Comparison of ENCODE assay signal across 1 cellular context in the genomic region with DNA sequence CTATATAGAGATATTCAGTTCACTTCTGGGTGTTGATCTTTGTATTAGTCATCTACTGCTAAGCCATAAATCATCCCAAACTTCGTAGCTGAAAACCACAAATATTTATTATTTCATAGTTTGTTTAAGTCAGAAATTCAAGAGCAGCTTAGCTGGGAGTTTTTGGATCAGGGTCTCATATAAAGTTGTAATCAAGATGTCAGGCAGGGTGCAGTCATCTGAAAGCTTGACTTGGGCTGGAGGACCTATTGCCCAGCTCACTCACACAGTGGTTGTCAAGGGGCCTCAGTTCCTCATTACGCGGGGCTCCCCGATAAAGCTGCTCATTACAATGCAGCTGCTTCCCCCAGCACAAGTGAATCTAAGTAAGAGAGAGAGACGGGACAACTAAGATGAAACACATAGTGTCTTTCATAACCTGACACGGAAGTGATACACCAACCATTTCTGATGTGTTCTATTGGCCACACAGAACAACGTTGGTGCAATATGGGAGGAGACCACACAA.
TF ChIP-seq lines count a peak whose summit lies in the region.

No MANE protein-coding gene starts in this region.

TF ChIP-seq in K562, 482 proteins besides CTCF, POLR2A, EP300 and RAD21 (continued from another document and continues in another):
- TF ChIP-seq, protein P1, sequence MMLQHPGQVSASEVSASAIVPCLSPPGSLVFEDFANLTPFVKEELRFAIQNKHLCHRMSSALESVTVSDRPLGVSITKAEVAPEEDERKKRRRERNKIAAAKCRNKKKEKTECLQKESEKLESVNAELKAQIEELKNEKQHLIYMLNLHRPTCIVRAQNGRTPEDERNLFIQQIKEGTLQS (IDR thresholded peaks at IDR 0.05): peak; percentile 68
- TF ChIP-seq, protein P1 (CRISPR knock-in tag; conservative IDR thresholded peaks at IDR 0.05): no peak
- TF ChIP-seq JUND (IDR thresholded peaks at IDR 0.05; ENCODE audit: borderline replicate concordance, low read depth, low read length) (peak; percentile 50; the same call in 1 of the 2 replicates), JUND (tag; IDR thresholded peaks at IDR 0.05; ENCODE audit: borderline replicate concordance, low read depth, low read length) (peak; percentile 41; the same call in 1 of the 3 replicates), MBD2 (IDR thresholded peaks at IDR 0.05; ENCODE audit: borderline replicate concordance, low read depth) (no peak), GABPB1 (CRISPR knock-in tag; IDR thresholded peaks at IDR 0.05) (peak; percentile 63; the same call in 1 of the 2 replicates), HDAC2 (IDR thresholded peaks at IDR 0.05) (0 out of 2 replicates have a peak, but pooled peaks have one; percentile 28), NFXL1 (CRISPR knock-in tag; IDR thresholded peaks at IDR 0.05) (no peak), DPF2 (IDR thresholded peaks at IDR 0.05) (0 out of 2 replicates have a peak, but pooled peaks have one; percentile 33), MEIS2 (IDR thresholded peaks at IDR 0.05; ENCODE audit: partially characterized antibody) (peak; percentile 91), L3MBTL2 (IDR thresholded peaks at IDR 0.05) (0 out of 2 replicates have a peak, but pooled peaks have one; percentile 23), TAF1 (IDR thresholded peaks at IDR 0.05; ENCODE audit: control insufficient read depth, extremely low read depth, insufficient read depth, low read length, severe bottlenecking) (no peak), ZFPM2 (CRISPR knock-in tag; IDR thresholded peaks at IDR 0.05) (no peak), CEBPG (CRISPR knock-in tag; IDR thresholded peaks at IDR 0.05) (peak; percentile 12; the same call in 1 of the 2 replicates), CEBPG (tag; conservative IDR thresholded peaks at IDR 0.05 in 1 of 2, IDR thresholded peaks at IDR 0.05 in 1 of 2) (0 out of 4 replicates have a peak, but pooled peaks of 1 of the 2 experiments have one; percentile 31), NR2C1 (IDR thresholded peaks at IDR 0.05) (peak; percentile 86), NR2C1 (tag; IDR thresholded peaks at IDR 0.05) (peak; percentile 80), ARID1B (IDR thresholded peaks at IDR 0.05) (peak; percentile 44; the same call in 1 of the 2 replicates), NR4A1 (CRISPR knock-in tag; IDR thresholded peaks at IDR 0.05) (no peak), NR4A1 (tag; IDR thresholded peaks at IDR 0.05) (0 out of 2 replicates have a peak, but pooled peaks have one; percentile 28), NR2C2 (CRISPR knock-in tag; IDR thresholded peaks at IDR 0.05) (peak; percentile 85; the same call in 1 of the 2 replicates), NR2C2 (tag; IDR thresholded peaks at IDR 0.05) (peak; percentile 76)
- TF ChIP-seq, protein P2, sequence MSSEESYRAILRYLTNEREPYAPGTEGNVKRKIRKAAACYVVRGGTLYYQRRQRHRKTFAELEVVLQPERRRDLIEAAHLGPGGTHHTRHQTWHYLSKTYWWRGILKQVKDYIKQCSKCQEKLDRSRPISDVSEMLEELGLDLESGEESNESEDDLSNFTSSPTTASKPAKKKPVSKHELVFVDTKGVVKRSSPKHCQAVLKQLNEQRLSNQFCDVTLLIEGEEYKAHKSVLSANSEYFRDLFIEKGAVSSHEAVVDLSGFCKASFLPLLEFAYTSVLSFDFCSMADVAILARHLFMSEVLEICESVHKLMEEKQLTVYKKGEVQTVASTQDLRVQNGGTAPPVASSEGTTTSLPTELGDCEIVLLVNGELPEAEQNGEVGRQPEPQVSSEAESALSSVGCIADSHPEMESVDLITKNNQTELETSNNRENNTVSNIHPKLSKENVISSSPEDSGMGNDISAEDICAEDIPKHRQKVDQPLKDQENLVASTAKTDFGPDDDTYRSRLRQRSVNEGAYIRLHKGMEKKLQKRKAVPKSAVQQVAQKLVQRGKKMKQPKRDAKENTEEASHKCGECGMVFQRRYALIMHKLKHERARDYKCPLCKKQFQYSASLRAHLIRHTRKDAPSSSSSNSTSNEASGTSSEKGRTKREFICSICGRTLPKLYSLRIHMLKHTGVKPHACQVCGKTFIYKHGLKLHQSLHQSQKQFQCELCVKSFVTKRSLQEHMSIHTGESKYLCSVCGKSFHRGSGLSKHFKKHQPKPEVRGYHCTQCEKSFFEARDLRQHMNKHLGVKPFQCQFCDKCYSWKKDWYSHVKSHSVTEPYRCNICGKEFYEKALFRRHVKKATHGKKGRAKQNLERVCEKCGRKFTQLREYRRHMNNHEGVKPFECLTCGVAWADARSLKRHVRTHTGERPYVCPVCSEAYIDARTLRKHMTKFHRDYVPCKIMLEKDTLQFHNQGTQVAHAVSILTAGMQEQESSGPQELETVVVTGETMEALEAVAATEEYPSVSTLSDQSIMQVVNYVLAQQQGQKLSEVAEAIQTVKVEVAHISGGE (CRISPR knock-in tag; IDR thresholded peaks at IDR 0.05): peak in 1 of 3 experiments; percentile 78; a peak in 2 of 6 replicates
- TF ChIP-seq, protein P3, sequence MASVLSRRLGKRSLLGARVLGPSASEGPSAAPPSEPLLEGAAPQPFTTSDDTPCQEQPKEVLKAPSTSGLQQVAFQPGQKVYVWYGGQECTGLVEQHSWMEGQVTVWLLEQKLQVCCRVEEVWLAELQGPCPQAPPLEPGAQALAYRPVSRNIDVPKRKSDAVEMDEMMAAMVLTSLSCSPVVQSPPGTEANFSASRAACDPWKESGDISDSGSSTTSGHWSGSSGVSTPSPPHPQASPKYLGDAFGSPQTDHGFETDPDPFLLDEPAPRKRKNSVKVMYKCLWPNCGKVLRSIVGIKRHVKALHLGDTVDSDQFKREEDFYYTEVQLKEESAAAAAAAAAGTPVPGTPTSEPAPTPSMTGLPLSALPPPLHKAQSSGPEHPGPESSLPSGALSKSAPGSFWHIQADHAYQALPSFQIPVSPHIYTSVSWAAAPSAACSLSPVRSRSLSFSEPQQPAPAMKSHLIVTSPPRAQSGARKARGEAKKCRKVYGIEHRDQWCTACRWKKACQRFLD (CRISPR knock-in tag; IDR thresholded peaks at IDR 0.05): peak; percentile 54; the same call in 1 of the 2 replicates
- TF ChIP-seq, protein P4, sequence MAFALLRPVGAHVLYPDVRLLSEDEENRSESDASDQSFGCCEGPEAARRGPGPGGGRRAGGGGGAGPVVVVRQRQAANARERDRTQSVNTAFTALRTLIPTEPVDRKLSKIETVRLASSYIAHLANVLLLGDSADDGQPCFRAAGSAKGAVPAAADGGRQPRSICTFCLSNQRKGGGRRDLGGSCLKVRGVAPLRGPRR (CRISPR knock-in tag; IDR thresholded peaks at IDR 0.05): no peak
- TF ChIP-seq, protein P5, sequence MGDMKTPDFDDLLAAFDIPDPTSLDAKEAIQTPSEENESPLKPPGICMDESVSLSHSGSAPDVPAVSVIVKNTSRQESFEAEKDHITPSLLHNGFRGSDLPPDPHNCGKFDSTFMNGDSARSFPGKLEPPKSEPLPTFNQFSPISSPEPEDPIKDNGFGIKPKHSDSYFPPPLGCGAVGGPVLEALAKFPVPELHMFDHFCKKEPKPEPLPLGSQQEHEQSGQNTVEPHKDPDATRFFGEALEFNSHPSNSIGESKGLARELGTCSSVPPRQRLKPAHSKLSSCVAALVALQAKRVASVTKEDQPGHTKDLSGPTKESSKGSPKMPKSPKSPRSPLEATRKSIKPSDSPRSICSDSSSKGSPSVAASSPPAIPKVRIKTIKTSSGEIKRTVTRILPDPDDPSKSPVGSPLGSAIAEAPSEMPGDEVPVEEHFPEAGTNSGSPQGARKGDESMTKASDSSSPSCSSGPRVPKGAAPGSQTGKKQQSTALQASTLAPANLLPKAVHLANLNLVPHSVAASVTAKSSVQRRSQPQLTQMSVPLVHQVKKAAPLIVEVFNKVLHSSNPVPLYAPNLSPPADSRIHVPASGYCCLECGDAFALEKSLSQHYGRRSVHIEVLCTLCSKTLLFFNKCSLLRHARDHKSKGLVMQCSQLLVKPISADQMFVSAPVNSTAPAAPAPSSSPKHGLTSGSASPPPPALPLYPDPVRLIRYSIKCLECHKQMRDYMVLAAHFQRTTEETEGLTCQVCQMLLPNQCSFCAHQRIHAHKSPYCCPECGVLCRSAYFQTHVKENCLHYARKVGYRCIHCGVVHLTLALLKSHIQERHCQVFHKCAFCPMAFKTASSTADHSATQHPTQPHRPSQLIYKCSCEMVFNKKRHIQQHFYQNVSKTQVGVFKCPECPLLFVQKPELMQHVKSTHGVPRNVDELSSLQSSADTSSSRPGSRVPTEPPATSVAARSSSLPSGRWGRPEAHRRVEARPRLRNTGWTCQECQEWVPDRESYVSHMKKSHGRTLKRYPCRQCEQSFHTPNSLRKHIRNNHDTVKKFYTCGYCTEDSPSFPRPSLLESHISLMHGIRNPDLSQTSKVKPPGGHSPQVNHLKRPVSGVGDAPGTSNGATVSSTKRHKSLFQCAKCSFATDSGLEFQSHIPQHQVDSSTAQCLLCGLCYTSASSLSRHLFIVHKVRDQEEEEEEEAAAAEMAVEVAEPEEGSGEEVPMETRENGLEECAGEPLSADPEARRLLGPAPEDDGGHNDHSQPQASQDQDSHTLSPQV (IDR thresholded peaks at IDR 0.05): peak; percentile 80
- TF ChIP-seq, protein P6, sequence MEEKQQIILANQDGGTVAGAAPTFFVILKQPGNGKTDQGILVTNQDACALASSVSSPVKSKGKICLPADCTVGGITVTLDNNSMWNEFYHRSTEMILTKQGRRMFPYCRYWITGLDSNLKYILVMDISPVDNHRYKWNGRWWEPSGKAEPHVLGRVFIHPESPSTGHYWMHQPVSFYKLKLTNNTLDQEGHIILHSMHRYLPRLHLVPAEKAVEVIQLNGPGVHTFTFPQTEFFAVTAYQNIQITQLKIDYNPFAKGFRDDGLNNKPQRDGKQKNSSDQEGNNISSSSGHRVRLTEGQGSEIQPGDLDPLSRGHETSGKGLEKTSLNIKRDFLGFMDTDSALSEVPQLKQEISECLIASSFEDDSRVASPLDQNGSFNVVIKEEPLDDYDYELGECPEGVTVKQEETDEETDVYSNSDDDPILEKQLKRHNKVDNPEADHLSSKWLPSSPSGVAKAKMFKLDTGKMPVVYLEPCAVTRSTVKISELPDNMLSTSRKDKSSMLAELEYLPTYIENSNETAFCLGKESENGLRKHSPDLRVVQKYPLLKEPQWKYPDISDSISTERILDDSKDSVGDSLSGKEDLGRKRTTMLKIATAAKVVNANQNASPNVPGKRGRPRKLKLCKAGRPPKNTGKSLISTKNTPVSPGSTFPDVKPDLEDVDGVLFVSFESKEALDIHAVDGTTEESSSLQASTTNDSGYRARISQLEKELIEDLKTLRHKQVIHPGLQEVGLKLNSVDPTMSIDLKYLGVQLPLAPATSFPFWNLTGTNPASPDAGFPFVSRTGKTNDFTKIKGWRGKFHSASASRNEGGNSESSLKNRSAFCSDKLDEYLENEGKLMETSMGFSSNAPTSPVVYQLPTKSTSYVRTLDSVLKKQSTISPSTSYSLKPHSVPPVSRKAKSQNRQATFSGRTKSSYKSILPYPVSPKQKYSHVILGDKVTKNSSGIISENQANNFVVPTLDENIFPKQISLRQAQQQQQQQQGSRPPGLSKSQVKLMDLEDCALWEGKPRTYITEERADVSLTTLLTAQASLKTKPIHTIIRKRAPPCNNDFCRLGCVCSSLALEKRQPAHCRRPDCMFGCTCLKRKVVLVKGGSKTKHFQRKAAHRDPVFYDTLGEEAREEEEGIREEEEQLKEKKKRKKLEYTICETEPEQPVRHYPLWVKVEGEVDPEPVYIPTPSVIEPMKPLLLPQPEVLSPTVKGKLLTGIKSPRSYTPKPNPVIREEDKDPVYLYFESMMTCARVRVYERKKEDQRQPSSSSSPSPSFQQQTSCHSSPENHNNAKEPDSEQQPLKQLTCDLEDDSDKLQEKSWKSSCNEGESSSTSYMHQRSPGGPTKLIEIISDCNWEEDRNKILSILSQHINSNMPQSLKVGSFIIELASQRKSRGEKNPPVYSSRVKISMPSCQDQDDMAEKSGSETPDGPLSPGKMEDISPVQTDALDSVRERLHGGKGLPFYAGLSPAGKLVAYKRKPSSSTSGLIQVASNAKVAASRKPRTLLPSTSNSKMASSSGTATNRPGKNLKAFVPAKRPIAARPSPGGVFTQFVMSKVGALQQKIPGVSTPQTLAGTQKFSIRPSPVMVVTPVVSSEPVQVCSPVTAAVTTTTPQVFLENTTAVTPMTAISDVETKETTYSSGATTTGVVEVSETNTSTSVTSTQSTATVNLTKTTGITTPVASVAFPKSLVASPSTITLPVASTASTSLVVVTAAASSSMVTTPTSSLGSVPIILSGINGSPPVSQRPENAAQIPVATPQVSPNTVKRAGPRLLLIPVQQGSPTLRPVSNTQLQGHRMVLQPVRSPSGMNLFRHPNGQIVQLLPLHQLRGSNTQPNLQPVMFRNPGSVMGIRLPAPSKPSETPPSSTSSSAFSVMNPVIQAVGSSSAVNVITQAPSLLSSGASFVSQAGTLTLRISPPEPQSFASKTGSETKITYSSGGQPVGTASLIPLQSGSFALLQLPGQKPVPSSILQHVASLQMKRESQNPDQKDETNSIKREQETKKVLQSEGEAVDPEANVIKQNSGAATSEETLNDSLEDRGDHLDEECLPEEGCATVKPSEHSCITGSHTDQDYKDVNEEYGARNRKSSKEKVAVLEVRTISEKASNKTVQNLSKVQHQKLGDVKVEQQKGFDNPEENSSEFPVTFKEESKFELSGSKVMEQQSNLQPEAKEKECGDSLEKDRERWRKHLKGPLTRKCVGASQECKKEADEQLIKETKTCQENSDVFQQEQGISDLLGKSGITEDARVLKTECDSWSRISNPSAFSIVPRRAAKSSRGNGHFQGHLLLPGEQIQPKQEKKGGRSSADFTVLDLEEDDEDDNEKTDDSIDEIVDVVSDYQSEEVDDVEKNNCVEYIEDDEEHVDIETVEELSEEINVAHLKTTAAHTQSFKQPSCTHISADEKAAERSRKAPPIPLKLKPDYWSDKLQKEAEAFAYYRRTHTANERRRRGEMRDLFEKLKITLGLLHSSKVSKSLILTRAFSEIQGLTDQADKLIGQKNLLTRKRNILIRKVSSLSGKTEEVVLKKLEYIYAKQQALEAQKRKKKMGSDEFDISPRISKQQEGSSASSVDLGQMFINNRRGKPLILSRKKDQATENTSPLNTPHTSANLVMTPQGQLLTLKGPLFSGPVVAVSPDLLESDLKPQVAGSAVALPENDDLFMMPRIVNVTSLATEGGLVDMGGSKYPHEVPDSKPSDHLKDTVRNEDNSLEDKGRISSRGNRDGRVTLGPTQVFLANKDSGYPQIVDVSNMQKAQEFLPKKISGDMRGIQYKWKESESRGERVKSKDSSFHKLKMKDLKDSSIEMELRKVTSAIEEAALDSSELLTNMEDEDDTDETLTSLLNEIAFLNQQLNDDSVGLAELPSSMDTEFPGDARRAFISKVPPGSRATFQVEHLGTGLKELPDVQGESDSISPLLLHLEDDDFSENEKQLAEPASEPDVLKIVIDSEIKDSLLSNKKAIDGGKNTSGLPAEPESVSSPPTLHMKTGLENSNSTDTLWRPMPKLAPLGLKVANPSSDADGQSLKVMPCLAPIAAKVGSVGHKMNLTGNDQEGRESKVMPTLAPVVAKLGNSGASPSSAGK (IDR thresholded peaks at IDR 0.05): peak; percentile 52
